Comparison of ENCODE assay signal across 8 cellular contexts in genomic region chr15:30903497-30904187, GRCh38. TPM values are rescaled to one million over a fixed set of nuclear protein-coding genes. Genes with fewer than 3 reads are reported as not detected.
DNase-seq lines count a peak whose midpoint lies in the region; ATAC-seq, FAIRE-seq and TF ChIP-seq lines count a peak whose summit lies in the region.

FAN1 (plus strand) TSS chr15:30903915; CDS start chr15:30904664, 749 bp downstream.

- H4K91ac ChIP-seq in H1 (replicated peaks; ENCODE audit: insufficient read length, low read length), result no peak within 1 kb of the TSS

- no peaks in the 10 kb centered on the region; the same call in 1 of the 2 replicates for H3K79me1 ChIP-seq in H1 (ENCODE audit: low read depth, low read length)

- H3K4me1 ChIP-seq in H1 (replicated peaks in 1 of 4; ENCODE audit: control insufficient read depth in 3 of 4, insufficient read depth in 4 of 4, low read length in 3 of 4), result peaks cover 0 to 2% (median 0%) of the 10 kb centered on the region in 4 experiments; a peak in 1 of 7 replicates

- H3K27ac ChIP-seq in H1 (ENCODE audit: low read depth, low read length), result no peak within 1 kb of the TSS; the same call in 1 of the 2 replicates

- 0 out of 2 replicates have a peak, but pooled peaks cover 3% of the 10 kb centered on the region for H3K23me2 ChIP-seq in H1 (ENCODE audit: low read depth, low read length)

- H3K23ac ChIP-seq in H1 (ENCODE audit: insufficient read length), result no peak within 1 kb of the TSS

- H2AK5ac ChIP-seq in H1 (ENCODE audit: low read depth, low read length), result no peak within 1 kb of the TSS

- no peak within 1 kb of the TSS for H2BK15ac ChIP-seq in H1 (ENCODE audit: low read length)

- peak within 1 kb of the TSS; percentile 53 to 70 (median 61) for H3K9ac ChIP-seq in H1 (replicated peaks in 1 of 4; ENCODE audit: extremely low read depth in 1 of 4, low read depth in 3 of 4, low read length in 3 of 4)

- H4K20me1 ChIP-seq in H1 (replicated peaks in 1 of 2; ENCODE audit: control insufficient read depth in 1 of 2, insufficient read depth in 2 of 2, low read length in 2 of 2), result no peaks in the 10 kb centered on the region

- FAIRE-seq in H1 (lab: Jason Lieb, UNC), result no peak

- peak within 1 kb of the TSS; percentile 66 to 76 (median 76) for H3K4me3 ChIP-seq in H1 (ENCODE audit: extremely low read depth in 1 of 4, insufficient read depth in 2 of 4, low read depth in 3 of 4, low read length in 4 of 4)

- peak within 1 kb of the TSS; percentile 91; the same call in 1 of the 2 replicates for H4K8ac ChIP-seq in H1 (ENCODE audit: extremely low read depth, insufficient read depth, low read length)

- H2BK5ac ChIP-seq in H1 (ENCODE audit: low read depth, low read length), result peak within 1 kb of the TSS; percentile 45; the same call in 1 of the 2 replicates

- H3K56ac ChIP-seq in H1 (replicated peaks; ENCODE audit: insufficient read length, low read depth, low read length), result no peak within 1 kb of the TSS

- peak within 1 kb of the TSS; percentile 42; the same call in 1 of the 2 replicates for H3K18ac ChIP-seq in H1 (ENCODE audit: extremely low read depth, low read length)

- peaks cover 0 to 7% (median under 1%) of the 10 kb centered on the region in 4 experiments; a peak in 4 of 8 replicates for H3K36me3 ChIP-seq in H1 (ENCODE audit: control insufficient read depth in 2 of 4, insufficient read depth in 4 of 4, low read length in 3 of 4)

- H3K4me2 ChIP-seq in H1 (ENCODE audit: insufficient read depth in 1 of 2, low read depth in 2 of 2, low read length in 2 of 2), result peak within 1 kb of the TSS; percentile 67 to 76

- H2BK12ac ChIP-seq in H1 (ENCODE audit: low read depth, low read length), result no peak within 1 kb of the TSS

- TF ChIP-seq EP300 in H1 (IDR thresholded peaks at IDR 0.05; ENCODE audit: borderline replicate concordance in 1 of 2, low read depth in 2 of 2, low read length in 2 of 2), result 0 out of 3 replicates have a peak, but pooled peaks of 1 of the 2 experiments have one; percentile 6

- H2BK20ac ChIP-seq in H1 (ENCODE audit: low read length), result no peak within 1 kb of the TSS

- no peak within 1 kb of the TSS for H3K4ac ChIP-seq in H1 (replicated peaks; ENCODE audit: insufficient read length, low read depth, low read length)

- no peaks in the 10 kb centered on the region for H3K9me3 ChIP-seq in H1 (ENCODE audit: insufficient read depth in 2 of 2, low read depth in 1 of 2, low read length in 1 of 2)

- no peak within 1 kb of the TSS for H3K14ac ChIP-seq in H1 (ENCODE audit: insufficient read length)

- DNase-seq in AG08395 (ENCODE audit: low spot score) (peak; percentile 93), NCI-H524 (lab: John Stamatoyannopoulos, UW) (peak; percentile 89 to 96), H1 (ENCODE audit: low read depth in 1 of 2, low spot score in 2 of 2) (peak in 1 of 2 experiments; percentile 84), medulla oblongata (ENCODE audit: extremely low spot score) (peak; percentile 92)
- peak; percentile 53 to 68 for DNase-seq in activated CD8-positive, alpha-beta memory T cell treated with anti-CD3 and anti-CD28 coated beads for 4 hours (ENCODE audit: low read depth in 2 of 2)
- DNase-seq in stimulated activated CD8-positive, alpha-beta memory T cell treated with anti-CD3 and anti-CD28 coated beads, Interleukin-12 subunit alpha, Interleukin-12 subunit beta, amount 100 ng/mL, for 1 hour (ENCODE audit: low read depth), result peak; percentile 55

- peak in 1 of 2 experiments; percentile 65; a peak in 2 of 3 replicates for TF ChIP-seq POLR2A in H1 (IDR thresholded peaks at IDR 0.05; ENCODE audit: control extremely low read depth in 1 of 2, low read depth in 2 of 2, low read length in 2 of 2)

- no peaks in the 10 kb centered on the region; a peak in 1 of 4 replicates for H3K79me2 ChIP-seq in H1 (ENCODE audit: control insufficient read depth in 1 of 2, insufficient read depth in 2 of 2, low read length in 2 of 2)

- no peak for TF ChIP-seq CTCF in H1 (IDR thresholded peaks at IDR 0.05; ENCODE audit: control extremely low read depth in 1 of 3, insufficient read depth in 1 of 3, low read depth in 1 of 3, low read length in 3 of 3)

- peak; percentile 79 for ATAC-seq in GM18873 (IDR thresholded peaks at IDR 0.05; ENCODE audit: low FRiP score, unreplicated experiment)
- peak; percentile 78 for ATAC-seq in HG03139 (IDR thresholded peaks at IDR 0.05; ENCODE audit: unreplicated experiment)

- POLR2A ChIA-PET in H1 (lab: Charles Lee; ENCODE audit: partially characterized antibody), result interaction anchor here (0.9 to 1.8 kb wide), 5 partner anchors 9 to 121 kb away, joined by 3 to 7 read pairs (median 7); no protein-coding TSS in a partner anchor

- peak within 1 kb of the TSS; percentile 38 for H4K5ac ChIP-seq in H1 (ENCODE audit: insufficient read length, low read depth, low read length)

- H3K27me3 ChIP-seq in H1 (replicated peaks in 1 of 4; ENCODE audit: control insufficient read depth in 3 of 4, extremely low read depth in 1 of 4, insufficient read depth in 3 of 4, low read length in 3 of 4), result no peaks in the 10 kb centered on the region

- CTCF ChIA-PET in H1 (lab: Charles Lee; ENCODE audit: partially characterized antibody), result interaction anchor here (1.0 to 2.0 kb wide), 5 partner anchors 8 to 226 kb away, joined by 4 to 7 read pairs (median 6); no protein-coding TSS in a partner anchor

- H2AFZ ChIP-seq in H1 (ENCODE audit: low read length), result peak within 1 kb of the TSS; percentile 27

- 0 out of 4 replicates have a peak, but pooled peaks of 1 of the 2 experiments have one; percentile 2 for TF ChIP-seq RAD21 in H1 (IDR thresholded peaks at IDR 0.05 in 1 of 2, conservative IDR thresholded peaks at IDR 0.05 in 1 of 2; ENCODE audit: low read depth in 2 of 2, low read length in 2 of 2)

- H2BK120ac ChIP-seq in H1 (replicated peaks; ENCODE audit: low read depth, low read length), result no peak within 1 kb of the TSS

- WGBS in H1 (ENCODE audit: extremely low coverage in 1 of 2, insufficient coverage in 1 of 2, insufficient read length in 1 of 2, insufficient replicate concordance in 2 of 2, low coverage in 1 of 2, low lambda C conversion rate in 2 of 2, missing lambda C conversion rate in 1 of 2), 2 experiments, result 2% methylated on average over 40 of the region's 65 CpGs; no CpG with 5 or more reads in 1 of the 2 experiments

TF ChIP-seq in H1, 55 proteins besides CTCF, POLR2A, EP300 and RAD21 (continues in another document):
- TF ChIP-seq USF2 (IDR thresholded peaks at IDR 0.05; ENCODE audit: low read length) (no peak), SIRT6 (IDR thresholded peaks at IDR 0.05; ENCODE audit: low read length) (no peak), TCF12 (IDR thresholded peaks at IDR 0.05; ENCODE audit: low read depth, low read length) (0 out of 2 replicates have a peak, but pooled peaks have one; percentile 1), EGR1 (IDR thresholded peaks at IDR 0.05; ENCODE audit: borderline replicate concordance, low read depth, low read length) (peak; percentile 96), TBP (IDR thresholded peaks at IDR 0.05; ENCODE audit: low read depth, low read length) (peak; percentile 20; the same call in 1 of the 2 replicates), RFX5 (IDR thresholded peaks at IDR 0.05; ENCODE audit: borderline replicate concordance, low read depth, low read length) (no peak), CTBP2 (IDR thresholded peaks at IDR 0.05; ENCODE audit: borderline replicate concordance, insufficient read depth, insufficient read length, low read length) (no peak), TAF1 (IDR thresholded peaks at IDR 0.05; ENCODE audit: low read depth, low read length) (peak; percentile 41; the same call in 1 of the 2 replicates), POLR2AphosphoS5 (IDR thresholded peaks at IDR 0.05; ENCODE audit: low read depth, low read length) (peak; percentile 35; the same call in 1 of the 2 replicates), GABPA (IDR thresholded peaks at IDR 0.05; ENCODE audit: borderline replicate concordance, insufficient read depth, low read length) (0 out of 2 replicates have a peak, but pooled peaks have one; percentile 31), NANOG (IDR thresholded peaks at IDR 0.05; ENCODE audit: insufficient read depth, low read depth, low read length, poor library complexity, severe bottlenecking) (no peak), JUND (IDR thresholded peaks at IDR 0.05; ENCODE audit: low read length) (no peak), KDM4A (IDR thresholded peaks at IDR 0.05; ENCODE audit: low read depth, low read length, severe bottlenecking) (peak; percentile 94), GTF2F1 (IDR thresholded peaks at IDR 0.05; ENCODE audit: borderline replicate concordance, low read depth, low read length) (no peak), CBX8 (IDR thresholded peaks at IDR 0.05; ENCODE audit: borderline replicate concordance, low read depth, low read length) (no peak), SAP30 (IDR thresholded peaks at IDR 0.05; ENCODE audit: insufficient read depth, insufficient replicate concordance, low read length) (no peak), CBX5 (IDR thresholded peaks at IDR 0.05; ENCODE audit: low read depth, low read length) (no peak), RBBP5 (IDR thresholded peaks at IDR 0.05; ENCODE audit: borderline replicate concordance, low read depth, low read length) (peak; percentile 93), SRF (IDR thresholded peaks at IDR 0.05; ENCODE audit: low read depth, low read length) (peak; percentile 94)
- TF ChIP-seq, protein P1, sequence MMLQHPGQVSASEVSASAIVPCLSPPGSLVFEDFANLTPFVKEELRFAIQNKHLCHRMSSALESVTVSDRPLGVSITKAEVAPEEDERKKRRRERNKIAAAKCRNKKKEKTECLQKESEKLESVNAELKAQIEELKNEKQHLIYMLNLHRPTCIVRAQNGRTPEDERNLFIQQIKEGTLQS (IDR thresholded peaks at IDR 0.05; ENCODE audit: insufficient read depth, low read depth, low read length), result no peak

RNA-seq across cellular contexts. Expression of gene FAN1, which starts in this region (rescaled TPM):
- 24.9 and 25.0 TPM in 2 replicates for total RNA-seq in H1 (2021; fragmentation: NEBNext Ultra II Directional; extraction: Animal tissue kit (Norgen Biotek cat#: 25700))
- 8.6 and 11.3 TPM in 2 replicates for polyA plus RNA-seq in H1 (2011; rRNA removed)
- polyA plus RNA-seq in H1 (2011; cell fraction: cytosol; rRNA removed), result 17.0 TPM
- 22.6 TPM for polyA plus RNA-seq in H1 (2011; cell fraction: nucleus; rRNA removed)
- 14.5 to 20.6 TPM (median 16.4 TPM) in 4 replicates for polyA plus RNA-seq in H1 (2012, experiment 1 of 2)
- 1.5 TPM for polyA plus RNA-seq in H1 (2012, experiment 2 of 2)
- 13.9 TPM for polyA plus RNA-seq in H1 (2013, experiment 1 of 2)
- 13.2 TPM for polyA plus RNA-seq in H1 (2013, experiment 2 of 2)
- polyA minus RNA-seq in H1 (2011; rRNA and poly(A)+ RNA removed), result 12.7 and 14.4 TPM in 2 replicates
- polyA minus RNA-seq in H1 (2011; cell fraction: cytosol; rRNA and poly(A)+ RNA removed), result 12.6 TPM
- 18.4 TPM for polyA minus RNA-seq in H1 (2011; cell fraction: nucleus; rRNA and poly(A)+ RNA removed)
